16 cellular contexts compared by ENCODE assay signal in genomic region chr17:78138204-78139060, GRCh38. TPM values are rescaled to one million over a fixed set of nuclear protein-coding genes. Genes with fewer than 3 reads are reported as not detected.
DNase-seq lines count a peak whose midpoint lies in the region; ATAC-seq and TF ChIP-seq lines count a peak whose summit lies in the region.
"Had no signal": no experiment of that assay in that cellular context is flagged by ENCODE, and none has a peak within 500 bp of the region (broad histone marks: within the 10 kb centered on the region; RNA-seq: fewer than 3 reads in every experiment).

No MANE protein-coding gene starts in this region.

- H3K27ac ChIP-seq in PC-9 (no peak overlapping the region), vagina (peak overlapping the region; percentile 2)
- H3K27ac ChIP-seq: gastroesophageal sphincter, parathyroid adenoma had no signal

- peak overlapping the region; percentile 22 for H3K27ac Mint-ChIP-seq in activated naive CD8-positive, alpha-beta T cell
- no peak overlapping the region for H3K27ac Mint-ChIP-seq in activated naive CD8-positive, alpha-beta T cell treated with anti-CD3 and anti-CD28 coated beads, Interleukin-2, amount 50 U/mL, for 24 hours
- H3K27ac Mint-ChIP-seq in effector memory CD8-positive, alpha-beta T cell, result peak overlapping the region in 1 of 2 donors; percentile 93
- H3K27ac Mint-ChIP-seq: mesothelial cell of epicardium had no signal

- H3K9me3 Mint-ChIP-seq in activated naive CD8-positive, alpha-beta T cell (ENCODE audit: low read depth), result no peaks in the 10 kb centered on the region
- H3K9me3 Mint-ChIP-seq in activated naive CD8-positive, alpha-beta T cell treated with anti-CD3 and anti-CD28 coated beads, Interleukin-2, amount 50 U/mL, for 24 hours, result no peaks in the 10 kb centered on the region
- no peaks in the 10 kb centered on the region for H3K9me3 Mint-ChIP-seq in effector memory CD8-positive, alpha-beta T cell
- H3K9me3 Mint-ChIP-seq: mesothelial cell of epicardium had no signal

- H3K4me1 ChIP-seq in PC-9 (replicated peaks; ENCODE audit: insufficient read depth) (peaks cover 24% of the 10 kb centered on the region), vagina (peaks cover 27% of the 10 kb centered on the region)
- H3K4me1 ChIP-seq: parathyroid adenoma had no signal

- H3K27me3 ChIP-seq in PC-9 (ENCODE audit: insufficient read depth, low read depth) (no peaks in the 10 kb centered on the region), vagina (no peaks in the 10 kb centered on the region)
- H3K27me3 ChIP-seq: Peyer's patch had no signal

- no peak for DNase-seq in activated naive CD8-positive, alpha-beta T cell treated with anti-CD3 and anti-CD28 coated beads, Interleukin-2, amount 50 U/mL, for 24 hours
- DNase-seq in PC-9 (no peak), vagina (ENCODE audit: extremely low spot score in 2 of 2) (no peak), SKM-1 treated with dmso at 0.1 percent for 144 hours (lab: John Stamatoyannopoulos, UW; ENCODE audit: unreplicated experiment) (no peak)
- no peak for DNase-seq in effector memory CD8-positive, alpha-beta T cell
- DNase-seq: NCI-H1436 treated with DMSO at 0.1 percent for 48 hours had no signal

- TF ChIP-seq CTCF in PC-9 (conservative IDR thresholded peaks at IDR 0.05), result peak; percentile 41; the same call in 1 of the 2 replicates
- TF ChIP-seq CTCF in vagina (IDR thresholded peaks at IDR 0.05), result no peak

- BruUV-seq in PC-9 (replicated peaks; lab: Mats Ljungman, UMichigan), result no TSS peak

- no peak overlapping the region for H3K4me3 Mint-ChIP-seq in activated naive CD8-positive, alpha-beta T cell
- no peak overlapping the region for H3K4me3 Mint-ChIP-seq in activated naive CD8-positive, alpha-beta T cell treated with anti-CD3 and anti-CD28 coated beads, Interleukin-2, amount 50 U/mL, for 24 hours
- H3K4me3 Mint-ChIP-seq in effector memory CD8-positive, alpha-beta T cell, result peak overlapping the region; percentile 29 to 75
- H3K4me3 Mint-ChIP-seq: mesothelial cell of epicardium had no signal

- POLR2A ChIA-PET in PC-9 (lab: Charles Lee; ENCODE audit: unreplicated experiment), result no interaction called here

- no peak overlapping the region for H2AFZ ChIP-seq in PC-9
- H2AFZ ChIP-seq: parathyroid adenoma had no signal

- ATAC-seq in activated naive CD8-positive, alpha-beta T cell treated with anti-CD3 and anti-CD28 coated beads, Interleukin-2, amount 50 U/mL, for 24 hours, result no peak
- no peak for ATAC-seq in effector memory CD8-positive, alpha-beta T cell (replicated peaks)
- ATAC-seq in GM18867 (IDR thresholded peaks at IDR 0.05; ENCODE audit: unreplicated experiment) (no peak), GM19324 (IDR thresholded peaks at IDR 0.05; ENCODE audit: low FRiP score, unreplicated experiment) (no peak)
- ATAC-seq: gastroesophageal sphincter had no signal

- H3K4me2 ChIP-seq in PC-9, result no peak overlapping the region

- CTCF ChIA-PET in PC-9 (lab: Charles Lee), result interaction anchor here (0.6 to 1.6 kb wide), 7 partner anchors 10 to 113 kb away, joined by 3 to 6 read pairs (median 3); no protein-coding TSS in a partner anchor

- H3K4me1 Mint-ChIP-seq in activated naive CD8-positive, alpha-beta T cell (ENCODE audit: low read depth), result peaks cover 69% of the 10 kb centered on the region
- peaks cover 70% of the 10 kb centered on the region for H3K4me1 Mint-ChIP-seq in activated naive CD8-positive, alpha-beta T cell treated with anti-CD3 and anti-CD28 coated beads, Interleukin-2, amount 50 U/mL, for 24 hours
- peaks cover 58% of the 10 kb centered on the region in 2 donors for H3K4me1 Mint-ChIP-seq in effector memory CD8-positive, alpha-beta T cell (ENCODE audit: low read depth in 2 of 2)

- no peaks in the 10 kb centered on the region for H4K20me1 ChIP-seq in PC-9 (ENCODE audit: insufficient read depth)

- H3K9me3 ChIP-seq in PC-9 (ENCODE audit: insufficient read depth, low read depth), result no peaks in the 10 kb centered on the region
- no peaks in the 10 kb centered on the region for H3K9me3 ChIP-seq in vagina
- H3K9me3 ChIP-seq: gastroesophageal sphincter, Peyer's patch had no signal

- H3K4me3 ChIP-seq in PC-9, result no peak overlapping the region
- H3K4me3 ChIP-seq in vagina, result no peak overlapping the region
- H3K4me3 ChIP-seq: gastroesophageal sphincter, Peyer's patch had no signal

- no peaks in the 10 kb centered on the region for H3K27me3 Mint-ChIP-seq in activated naive CD8-positive, alpha-beta T cell
- no peaks in the 10 kb centered on the region for H3K27me3 Mint-ChIP-seq in activated naive CD8-positive, alpha-beta T cell treated with anti-CD3 and anti-CD28 coated beads, Interleukin-2, amount 50 U/mL, for 24 hours
- H3K27me3 Mint-ChIP-seq in effector memory CD8-positive, alpha-beta T cell, result no peaks in the 10 kb centered on the region

- no peaks in the 10 kb centered on the region for H3K79me2 ChIP-seq in PC-9 (ENCODE audit: low read depth)
- H3K79me2 ChIP-seq: parathyroid adenoma had no signal

- intact Hi-C loops in PC-9 (cut with micrococcal nuclease; ENCODE audit: unreplicated experiment) (no loop called here), vagina (cut with DNase I) (no loop called here)

- H3K36me3 Mint-ChIP-seq in activated naive CD8-positive, alpha-beta T cell, result peaks cover 13% of the 10 kb centered on the region
- peaks cover 47% of the 10 kb centered on the region for H3K36me3 Mint-ChIP-seq in activated naive CD8-positive, alpha-beta T cell treated with anti-CD3 and anti-CD28 coated beads, Interleukin-2, amount 50 U/mL, for 24 hours (ENCODE audit: low read depth)
- H3K36me3 Mint-ChIP-seq in effector memory CD8-positive, alpha-beta T cell (ENCODE audit: insufficient read depth), result peaks cover 70% of the 10 kb centered on the region
- H3K36me3 Mint-ChIP-seq: mesothelial cell of epicardium had no signal

- no peaks in the 10 kb centered on the region for H3K36me3 ChIP-seq in PC-9 (ENCODE audit: low read depth)
- H3K36me3 ChIP-seq in vagina, result no peaks in the 10 kb centered on the region
- H3K36me3 ChIP-seq: gastroesophageal sphincter, Peyer's patch had no signal

- peaks cover 36% of the 10 kb centered on the region; the same call in 1 of the 2 replicates for H3F3A ChIP-seq in PC-9 (ENCODE audit: insufficient read depth, low read depth)

- no peaks in the 10 kb centered on the region for H3K9me2 ChIP-seq in PC-9 (ENCODE audit: insufficient read depth)

- no peak for TF ChIP-seq POLR2A in vagina (IDR thresholded peaks at IDR 0.05)

RNA-seq across cellular contexts. Expression of gene C17orf99, which starts 7.8 kb away (rescaled TPM):
- total RNA-seq in PC-9 (2021), result not detected in 2 replicates
- total RNA-seq in vagina, result not detected
- total RNA-seq: gastroesophageal sphincter; mesothelial cell of epicardium; NCI-H460; T-helper 1 cell treated with Interleukin-12 subunit alpha and Interleukin-12 subunit beta and Interleukin-4 antibody, amounts not matched to agents 30 ng/mL and 1 ng/mL, for 36 hours; temporal lobe had no signal

RNA-seq across cellular contexts. Expression of gene TMC8, which starts 7.9 kb away (rescaled TPM):
- 1.9 and 2.6 TPM in 2 replicates for total RNA-seq in PC-9 (2021)
- total RNA-seq in vagina, result 24.6 TPM

RNA-seq across cellular contexts. Expression of gene TMC6, which starts 9.9 kb away (rescaled TPM):
- 97.7 and 116 TPM in 2 replicates for total RNA-seq in PC-9 (2021)
- 64.8 TPM for total RNA-seq in vagina

RNA-seq across cellular contexts. Expression of gene SYNGR2, which starts 29.9 kb away (rescaled TPM):
- total RNA-seq in PC-9 (2021), result 91.9 and 95.0 TPM in 2 replicates
- total RNA-seq in vagina, result 82.3 TPM

RNA-seq across cellular contexts. Expression of gene TK1, which starts 48.4 kb away (rescaled TPM):
- total RNA-seq in PC-9 (2021) (137 and 147 TPM in 2 replicates), vagina (3.7 TPM)

Comparison
In these comparisons a context has a peak if more than half of its experiments do, and no peak if none do; other contexts are left out.
1. H3K4me3 Mint-ChIP-seq: peak in effector memory CD8-positive, alpha-beta T cell (2 of 2); none in activated naive CD8-positive, alpha-beta T cell (single experiment) and activated naive CD8-positive, alpha-beta T cell treated with anti-CD3 and anti-CD28 coated beads, Interleukin-2, amount 50 U/mL, for 24 hours (single experiment).